ENCODE assay signal across 8 cellular contexts in the genomic region with DNA sequence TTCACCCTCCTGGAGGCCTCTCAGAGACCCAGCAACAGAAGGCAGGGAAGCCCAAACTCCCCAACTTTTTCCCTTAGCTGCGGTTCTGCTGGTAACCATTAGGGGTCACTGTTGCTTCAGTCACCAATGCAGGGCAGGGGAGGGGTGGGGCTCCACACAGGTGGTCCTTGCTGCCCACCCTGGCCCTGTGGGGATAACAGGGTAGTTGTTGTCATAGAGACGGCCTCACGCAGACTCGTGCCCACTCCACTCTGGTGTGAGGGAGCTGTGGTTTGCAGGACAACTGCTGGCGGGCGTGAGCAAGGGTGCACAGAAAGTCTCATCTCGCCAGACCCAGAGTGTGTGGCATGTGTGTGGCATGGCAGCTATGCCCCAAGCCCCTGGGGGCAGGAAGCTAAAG. TPM values are rescaled to one million over a fixed set of nuclear protein-coding genes. Genes with fewer than 3 reads are reported as not detected.
DNase-seq lines count a peak whose midpoint lies in the region; ATAC-seq and TF ChIP-seq lines count a peak whose summit lies in the region.

No MANE protein-coding gene starts in this region.

- intact Hi-C loops in A673 (cut with micrococcal nuclease; ENCODE audit: unreplicated experiment), result no loop called here

- TF ChIP-seq POLR2A in upper lobe of left lung (IDR thresholded peaks at IDR 0.05), result no peak

- no peak overlapping the region for H3K9ac ChIP-seq in liver (ENCODE audit: low read depth in 1 of 2, low read length in 2 of 2)

- H3K4me1 ChIP-seq in A673 (ENCODE audit: insufficient read depth, low read length, poor library complexity, severe bottlenecking) (no peaks in the 10 kb centered on the region), liver (ENCODE audit: control insufficient read depth in 4 of 4, insufficient read depth in 4 of 4, low read length in 3 of 4) (no peaks in the 10 kb centered on the region), upper lobe of left lung (no peaks in the 10 kb centered on the region)

- no TSS peak for BruUV-seq in A673 (replicated peaks; lab: Mats Ljungman, UMichigan)

- ATAC-seq in upper lobe of left lung (ENCODE audit: low FRiP score in 2 of 2) (peak in 1 of 2 donors; percentile 61), HG03460 (IDR thresholded peaks at IDR 0.05; ENCODE audit: unreplicated experiment) (no peak)

- in situ Hi-C loops in brain microvascular endothelial cell (cut with HindIII; ENCODE audit: low pct_ligation_motif_present, low sequenced_read_pairs), result no loop called here

- TF ChIP-seq RAD21 in liver (IDR thresholded peaks at IDR 0.05), result peak; percentile 92 to 93

- no peak overlapping the region for H3K4me3 ChIP-seq in A673 (ENCODE audit: low read depth, low read length, poor library complexity, severe bottlenecking)
- H3K4me3 ChIP-seq in brain microvascular endothelial cell (ENCODE audit: low read depth, low read length), result no peak overlapping the region
- no peak overlapping the region for H3K4me3 ChIP-seq in liver (ENCODE audit: low read depth in 1 of 3, low read length in 3 of 3)
- H3K4me3 ChIP-seq in upper lobe of left lung, result no peak overlapping the region

- H3K9me3 ChIP-seq in A673 (ENCODE audit: low read depth, low read length, poor library complexity, severe bottlenecking) (no peaks in the 10 kb centered on the region), liver (ENCODE audit: control insufficient read depth in 4 of 4, low read length in 3 of 4) (no peaks in the 10 kb centered on the region), upper lobe of left lung (no peaks in the 10 kb centered on the region)

- no peaks in the 10 kb centered on the region for H3K27me3 ChIP-seq in A673 (replicated peaks; ENCODE audit: insufficient read depth, low read depth, low read length, poor library complexity)
- peaks cover 27% of the 10 kb centered on the region for H3K27me3 ChIP-seq in brain microvascular endothelial cell (replicated peaks)
- H3K27me3 ChIP-seq in liver (ENCODE audit: control insufficient read depth in 4 of 4, insufficient read depth in 4 of 4, low read length in 3 of 4), result peaks cover 0 to 4% (median 1%) of the 10 kb centered on the region in 4 donors
- peaks cover 0 to 6% (median 0%) of the 10 kb centered on the region in 4 donors for H3K27me3 ChIP-seq in upper lobe of left lung

- no peaks in the 10 kb centered on the region for H3K36me3 ChIP-seq in A673 (ENCODE audit: insufficient read depth, low read length, poor library complexity, severe bottlenecking)
- no peaks in the 10 kb centered on the region for H3K36me3 ChIP-seq in brain microvascular endothelial cell (replicated peaks)
- no peaks in the 10 kb centered on the region for H3K36me3 ChIP-seq in liver (ENCODE audit: control insufficient read depth in 4 of 4, insufficient read depth in 3 of 4, low read depth in 1 of 4, low read length in 3 of 4)
- no peaks in the 10 kb centered on the region for H3K36me3 ChIP-seq in upper lobe of left lung

- 34% methylated on average over 7 of the region's 7 CpGs for WGBS in liver
- 29 to 75% methylated on average over 2 to 7 of the region's 7 CpGs for whole genome bisulfite sequencing in upper lobe of left lung, 2 donors

- no peak overlapping the region for H3K27ac ChIP-seq in A673 (ENCODE audit: low read depth, low read length, poor library complexity, severe bottlenecking)
- no peak overlapping the region for H3K27ac ChIP-seq in RWPE1
- H3K27ac ChIP-seq in brain microvascular endothelial cell, result no peak overlapping the region
- H3K27ac ChIP-seq in liver (ENCODE audit: low read depth in 1 of 2, low read length in 2 of 2), result no peak overlapping the region
- H3K27ac ChIP-seq in upper lobe of left lung, result no peak overlapping the region

- peak; percentile 96 for TF ChIP-seq CTCF in A673 (conservative IDR thresholded peaks at IDR 0.05; ENCODE audit: low read depth, low read length)
- TF ChIP-seq CTCF in GM12874 (IDR thresholded peaks at IDR 0.05; ENCODE audit: insufficient read depth, low read depth, low read length), result peak; percentile 91
- peak; percentile 83 for TF ChIP-seq CTCF in RWPE1 (conservative IDR thresholded peaks at IDR 0.05; ENCODE audit: low read depth)
- peak; percentile 96 for TF ChIP-seq CTCF in brain microvascular endothelial cell (IDR thresholded peaks at IDR 0.05; ENCODE audit: low read depth, low read length, missing control alignments)
- peak; percentile 87 for TF ChIP-seq CTCF in liver (IDR thresholded peaks at IDR 0.05; ENCODE audit: low read depth, low read length, missing input control)
- peak; percentile 68 to 80 (median 78) for TF ChIP-seq CTCF in upper lobe of left lung (IDR thresholded peaks at IDR 0.05)

- peak; percentile 51 for DNase-seq in A673 (ENCODE audit: low spot score)
- no peak for DNase-seq in RWPE1 (ENCODE audit: low spot score)
- DNase-seq in brain microvascular endothelial cell, result no peak
- no peak for DNase-seq in upper lobe of left lung
- no peak for DNase-seq in LoVo (ENCODE audit: low spot score)

- CTCF ChIA-PET in A673 (lab: Charles Lee) (interaction anchor here (0.6 to 2.3 kb wide), 11 partner anchors 11 to 1180 kb away, joined by 3 to 14 read pairs (median 3); a partner anchor contains a TSS), RWPE1 (lab: Yijun Ruan, JAX) (interaction anchor here (0.6 to 3.0 kb wide), 15 partner anchors 8 to 149 kb away, joined by 3 to 53 read pairs (median 5); a partner anchor contains a TSS)

- POLR2A ChIA-PET in A673 (lab: Charles Lee; ENCODE audit: low non-redundant PET) (interaction anchor here (0.5 kb wide), 1 partner anchor 135 kb away, joined by 4 read pairs; no protein-coding TSS in a partner anchor), RWPE1 (lab: Yijun Ruan, JAX; ENCODE audit: low non-redundant PET) (no interaction called here)

- no peak for TF ChIP-seq EP300 in upper lobe of left lung (IDR thresholded peaks at IDR 0.05)

TF ChIP-seq in liver, 16 proteins besides CTCF, POLR2A, EP300 and RAD21:
- TF ChIP-seq, protein P1, sequence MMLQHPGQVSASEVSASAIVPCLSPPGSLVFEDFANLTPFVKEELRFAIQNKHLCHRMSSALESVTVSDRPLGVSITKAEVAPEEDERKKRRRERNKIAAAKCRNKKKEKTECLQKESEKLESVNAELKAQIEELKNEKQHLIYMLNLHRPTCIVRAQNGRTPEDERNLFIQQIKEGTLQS (IDR thresholded peaks at IDR 0.05), result no peak
- TF ChIP-seq EGR1 (IDR thresholded peaks at IDR 0.05; ENCODE audit: low read depth in 2 of 2) (no peak), HNF4A (conservative IDR thresholded peaks at IDR 0.05) (no peak), RXRA (IDR thresholded peaks at IDR 0.05) (no peak), NR2F2 (IDR thresholded peaks at IDR 0.05) (no peak), YY1 (IDR thresholded peaks at IDR 0.05) (no peak)
- TF ChIP-seq, protein P2, sequence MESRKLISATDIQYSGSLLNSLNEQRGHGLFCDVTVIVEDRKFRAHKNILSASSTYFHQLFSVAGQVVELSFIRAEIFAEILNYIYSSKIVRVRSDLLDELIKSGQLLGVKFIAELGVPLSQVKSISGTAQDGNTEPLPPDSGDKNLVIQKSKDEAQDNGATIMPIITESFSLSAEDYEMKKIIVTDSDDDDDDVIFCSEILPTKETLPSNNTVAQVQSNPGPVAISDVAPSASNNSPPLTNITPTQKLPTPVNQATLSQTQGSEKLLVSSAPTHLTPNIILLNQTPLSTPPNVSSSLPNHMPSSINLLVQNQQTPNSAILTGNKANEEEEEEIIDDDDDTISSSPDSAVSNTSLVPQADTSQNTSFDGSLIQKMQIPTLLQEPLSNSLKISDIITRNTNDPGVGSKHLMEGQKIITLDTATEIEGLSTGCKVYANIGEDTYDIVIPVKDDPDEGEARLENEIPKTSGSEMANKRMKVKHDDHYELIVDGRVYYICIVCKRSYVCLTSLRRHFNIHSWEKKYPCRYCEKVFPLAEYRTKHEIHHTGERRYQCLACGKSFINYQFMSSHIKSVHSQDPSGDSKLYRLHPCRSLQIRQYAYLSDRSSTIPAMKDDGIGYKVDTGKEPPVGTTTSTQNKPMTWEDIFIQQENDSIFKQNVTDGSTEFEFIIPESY (IDR thresholded peaks at IDR 0.05), result no peak
- TF ChIP-seq, protein P3, sequence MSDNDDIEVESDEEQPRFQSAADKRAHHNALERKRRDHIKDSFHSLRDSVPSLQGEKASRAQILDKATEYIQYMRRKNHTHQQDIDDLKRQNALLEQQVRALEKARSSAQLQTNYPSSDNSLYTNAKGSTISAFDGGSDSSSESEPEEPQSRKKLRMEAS (IDR thresholded peaks at IDR 0.05), result no peak
TF ChIP-seq in liver: peak in this region for 0.

RNA-seq across cellular contexts. Expression of a gene that starts 19.9 kb away (rescaled TPM):
- total RNA-seq in A673 (2021) (0.11 and 0.15 TPM in 2 replicates), liver (not detected), upper lobe of left lung (under 1 TPM in 2 of 6 donors, not detected in 4; 0.03 to 0.22 TPM)
- polyA plus RNA-seq in liver, result under 1 TPM in 1 of 2 donors, not detected in 1; 0.01 TPM

RNA-seq across cellular contexts. Expression of a gene that starts 21.7 kb away (rescaled TPM):
- total RNA-seq in A673 (2021) (3.6 and 5.1 TPM in 2 replicates), liver (under 1 TPM; 0.14 to 0.17 TPM), upper lobe of left lung (1 to 10 TPM in 3 of 6 donors, under 1 TPM in 1, not detected in 2; 0.30 to 1.4 (median 1.2) TPM)
- under 1 TPM; 0.13 to 0.14 TPM for polyA plus RNA-seq in liver

RNA-seq across cellular contexts. Expression of a gene that starts 22.3 kb away (rescaled TPM):
- total RNA-seq in A673 (2021), result 3.5 and 6.0 TPM in 2 replicates
- total RNA-seq in liver, result under 1 TPM; 0.14 to 0.17 TPM
- polyA plus RNA-seq in liver, result under 1 TPM; 0.32 to 0.38 TPM
- 1 to 10 TPM; 2.3 to 8.4 (median 5.0) TPM for total RNA-seq in upper lobe of left lung

RNA-seq across cellular contexts. Expression of a gene that starts 54.5 kb away (rescaled TPM):
- total RNA-seq in A673 (2021) (0.35 and 0.52 TPM in 2 replicates), liver (1 to 10 TPM; 2.1 to 4.4 TPM), upper lobe of left lung (10 to 100 TPM in 4 of 6 donors, 1 to 10 TPM in 2; 8.4 to 33.5 (median 13.7) TPM)
- polyA plus RNA-seq in liver, result 1 to 10 TPM; 3.0 to 3.2 TPM
